ENCODE assay signal across 23 cellular contexts in the genomic region with DNA sequence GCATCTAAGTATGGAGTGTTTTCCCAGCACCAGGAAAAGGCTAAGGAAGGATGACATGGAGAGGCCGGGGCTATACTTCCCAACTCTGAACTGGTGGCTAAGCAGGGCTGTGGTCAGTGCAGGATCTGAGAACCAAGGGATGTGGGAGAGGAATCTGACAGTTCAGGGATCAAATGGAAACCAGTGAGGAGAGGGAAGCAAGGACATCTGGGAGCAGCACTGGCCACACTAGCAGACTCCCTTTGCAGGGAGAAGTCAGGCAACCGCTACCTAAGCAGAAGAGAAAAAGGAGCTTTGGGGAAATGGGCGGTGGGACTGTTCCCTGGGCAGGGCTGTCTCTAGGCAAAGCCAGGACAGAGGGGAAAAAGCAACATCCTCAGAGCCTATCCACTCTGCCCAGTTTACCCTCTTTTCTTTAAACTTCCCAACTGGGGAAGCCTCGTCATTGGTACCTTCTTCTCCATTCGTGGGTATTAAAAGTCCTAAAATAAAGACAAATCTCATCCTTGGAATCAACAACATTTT.
DNase-seq lines count a peak whose midpoint lies in the region; ATAC-seq and TF ChIP-seq lines count a peak whose summit lies in the region.
"Had no signal": no experiment of that assay in that cellular context is flagged by ENCODE, and none has a peak within 500 bp of the region (broad histone marks: within the 10 kb centered on the region; RNA-seq: fewer than 3 reads in every experiment).

No MANE protein-coding gene starts in this region.

- H3K79me2 ChIP-seq in trophoblast cell (ENCODE audit: control insufficient read depth, insufficient read depth, low read length, poor library complexity) = no peaks in the 10 kb centered on the region

- no peaks in the 10 kb centered on the region for H3K36me3 ChIP-seq in trophoblast cell (ENCODE audit: control insufficient read depth in 1 of 2, insufficient read depth in 2 of 2, low read length in 2 of 2)
- H3K36me3 ChIP-seq: BE2C, BLaER1 had no signal

- H3K4ac ChIP-seq in trophoblast cell (ENCODE audit: low read depth, low read length) = no peak overlapping the region

- H3K27ac ChIP-seq in trophoblast cell (ENCODE audit: low read depth, low read length) = no peak overlapping the region
- H3K27ac ChIP-seq: BLaER1 had no signal

- peak overlapping the region; percentile 19 for H2AK5ac ChIP-seq in trophoblast cell (ENCODE audit: low read length)

- H3K4me1 Mint-ChIP-seq in WTC11 (peaks cover 45% of the 10 kb centered on the region), mesothelial cell of epicardium (peaks cover 51% of the 10 kb centered on the region), neural crest cell (peaks cover 2% of the 10 kb centered on the region)
- H3K4me1 Mint-ChIP-seq: CD14-positive monocyte; CD4-positive, alpha-beta memory T cell; CD4-positive, CD25-positive, alpha-beta regulatory T cell; CD8-positive, alpha-beta memory T cell had no signal

- no peak overlapping the region for H2BK5ac ChIP-seq in trophoblast cell (ENCODE audit: low read depth, low read length, poor library complexity)

- no peak overlapping the region for H2BK12ac ChIP-seq in trophoblast cell (ENCODE audit: low read length)

- no peaks in the 10 kb centered on the region for H3K27me3 Mint-ChIP-seq in WTC11 (ENCODE audit: low read depth)
- no peaks in the 10 kb centered on the region for H3K27me3 Mint-ChIP-seq in mesothelial cell of epicardium (ENCODE audit: low read depth)
- no peaks in the 10 kb centered on the region for H3K27me3 Mint-ChIP-seq in neural crest cell (ENCODE audit: low read depth)
- H3K27me3 Mint-ChIP-seq: CD4-positive, alpha-beta memory T cell; CD4-positive, CD25-positive, alpha-beta regulatory T cell; CD8-positive, alpha-beta memory T cell had no signal

- no peaks in the 10 kb centered on the region for H3K9me3 ChIP-seq in trophoblast cell (ENCODE audit: insufficient read depth, low read depth, low read length)
- H3K9me3 ChIP-seq: BE2C, BLaER1 had no signal

- H3K4me3 ChIP-seq in trophoblast cell (ENCODE audit: low read depth, low read length) = no peak overlapping the region
- H3K4me3 ChIP-seq: BLaER1 had no signal

- H3K4me2 ChIP-seq in trophoblast cell (ENCODE audit: low read length) = no peak overlapping the region
- H3K4me2 ChIP-seq: BLaER1 had no signal

- POLR2A ChIA-PET in WTC11 (lab: Charles Lee) = no interaction called here

- no peaks in the 10 kb centered on the region for H3K79me1 ChIP-seq in trophoblast cell (ENCODE audit: low read length)

- no peaks in the 10 kb centered on the region for H3K4me1 ChIP-seq in trophoblast cell (ENCODE audit: control insufficient read depth in 1 of 2, insufficient read depth in 2 of 2, low read length in 2 of 2)
- H3K4me1 ChIP-seq: BE2C, BLaER1 had no signal

- H4K12ac ChIP-seq in trophoblast cell (ENCODE audit: low read depth, low read length) = no peak overlapping the region

- H3K4me3 Mint-ChIP-seq in WTC11 (no peak overlapping the region), mesothelial cell of epicardium (no peak overlapping the region), neural crest cell (no peak overlapping the region)
- H3K4me3 Mint-ChIP-seq: CD14-positive monocyte; CD4-positive, alpha-beta memory T cell; CD4-positive, CD25-positive, alpha-beta regulatory T cell; CD8-positive, alpha-beta memory T cell had no signal

- H3K18ac ChIP-seq in trophoblast cell (ENCODE audit: low read length) = no peak overlapping the region

- no peak overlapping the region for H3K14ac ChIP-seq in trophoblast cell (ENCODE audit: low read length)

- H3K27me3 ChIP-seq in trophoblast cell (ENCODE audit: insufficient read depth, low read length) = no peaks in the 10 kb centered on the region
- H3K27me3 ChIP-seq: BE2C, BLaER1 had no signal

- no peak overlapping the region for H4K91ac ChIP-seq in trophoblast cell (ENCODE audit: low read depth, low read length)

- H2BK120ac ChIP-seq in trophoblast cell (ENCODE audit: insufficient read depth, low read length, poor library complexity) = no peak overlapping the region

- no peak overlapping the region for H3K23ac ChIP-seq in trophoblast cell (ENCODE audit: low read length)

- H3K9me3 Mint-ChIP-seq in WTC11 = no peaks in the 10 kb centered on the region
- no peaks in the 10 kb centered on the region for H3K9me3 Mint-ChIP-seq in mesothelial cell of epicardium
- H3K9me3 Mint-ChIP-seq in neural crest cell = no peaks in the 10 kb centered on the region

- DNase-seq in WTC11 (ENCODE audit: low spot score) (no peak), mesothelial cell of epicardium (ENCODE audit: low spot score in 2 of 2, unreplicated experiment in 2 of 2) (no peak), neural crest cell (ENCODE audit: low read depth, low spot score) (no peak), trophoblast cell (no peak), left colon (no peak), NCI-H2081 treated with DMSO at 0.1 percent for 48 hours (lab: John Stamatoyannopoulos, UW) (no peak), NCI-H524 (lab: John Stamatoyannopoulos, UW) (no peak)
- DNase-seq: 8988T; ACHN; BE2C; C1 segment of cervical spinal cord; CD4-positive, alpha-beta memory T cell; CD4-positive, CD25-positive, alpha-beta regulatory T cell; CD8-positive, alpha-beta memory T cell; COR-L47; DMS 273 treated with DMSO at 0.1 percent for 48 hours; DMS153; DMS53; DMS79 treated with DMSO at 0.1 percent for 48 hours; GF-D8 had no signal

- H3K9ac ChIP-seq in trophoblast cell (ENCODE audit: low read length) = no peak overlapping the region
- H3K9ac ChIP-seq: BLaER1 had no signal

- intact Hi-C loops in left colon (cut with DNase I, micrococcal nuclease) = no loop called here

- no peak for TF ChIP-seq CTCF in WTC11 (IDR thresholded peaks at IDR 0.05)
- no peak for TF ChIP-seq CTCF in mesothelial cell of epicardium (IDR thresholded peaks at IDR 0.05; ENCODE audit: unreplicated experiment)
- TF ChIP-seq CTCF in neural crest cell (conservative IDR thresholded peaks at IDR 0.05) = no peak

- CTCF ChIA-PET in WTC11 (lab: Charles Lee) = no interaction called here

- H3K27ac Mint-ChIP-seq in WTC11 (peak overlapping the region; percentile 42), mesothelial cell of epicardium (peak overlapping the region; percentile 26), neural crest cell (ENCODE audit: unreplicated experiment) (peak overlapping the region; percentile 58)
- H3K27ac Mint-ChIP-seq: CD4-positive, alpha-beta memory T cell; CD4-positive, CD25-positive, alpha-beta regulatory T cell; CD8-positive, alpha-beta memory T cell had no signal

- H3K36me3 Mint-ChIP-seq in WTC11 (no peaks in the 10 kb centered on the region), mesothelial cell of epicardium (no peaks in the 10 kb centered on the region), neural crest cell (ENCODE audit: low read depth) (no peaks in the 10 kb centered on the region)
- H3K36me3 Mint-ChIP-seq: CD14-positive monocyte; CD4-positive, alpha-beta memory T cell; CD4-positive, CD25-positive, alpha-beta regulatory T cell; CD8-positive, alpha-beta memory T cell had no signal

- H2AFZ ChIP-seq in trophoblast cell (ENCODE audit: insufficient read depth, low read length, poor library complexity) = no peak overlapping the region

- H4K8ac ChIP-seq in trophoblast cell (ENCODE audit: low read depth, low read length) = no peak overlapping the region

- WGBS in trophoblast cell (ENCODE audit: extremely low coverage, insufficient coverage, insufficient read length) = no CpG with 5 or more reads among the region's 5 CpGs

- peak; percentile 78 for ATAC-seq in WTC11
- no peak for ATAC-seq in GM18873 (IDR thresholded peaks at IDR 0.05; ENCODE audit: low FRiP score, unreplicated experiment)
- ATAC-seq in left colon = no peak

TF ChIP-seq in WTC11, 78 proteins besides CTCF, POLR2A, EP300 and RAD21:
- TF ChIP-seq ZNF121 (CRISPR knock-in tag; IDR thresholded peaks at IDR 0.05) (peak; percentile 93), TCF7 (CRISPR knock-in tag; IDR thresholded peaks at IDR 0.05; ENCODE audit: low read depth) (no peak)
TF ChIP-seq in WTC11: peak in this region for 1.
